In the genomic region with DNA sequence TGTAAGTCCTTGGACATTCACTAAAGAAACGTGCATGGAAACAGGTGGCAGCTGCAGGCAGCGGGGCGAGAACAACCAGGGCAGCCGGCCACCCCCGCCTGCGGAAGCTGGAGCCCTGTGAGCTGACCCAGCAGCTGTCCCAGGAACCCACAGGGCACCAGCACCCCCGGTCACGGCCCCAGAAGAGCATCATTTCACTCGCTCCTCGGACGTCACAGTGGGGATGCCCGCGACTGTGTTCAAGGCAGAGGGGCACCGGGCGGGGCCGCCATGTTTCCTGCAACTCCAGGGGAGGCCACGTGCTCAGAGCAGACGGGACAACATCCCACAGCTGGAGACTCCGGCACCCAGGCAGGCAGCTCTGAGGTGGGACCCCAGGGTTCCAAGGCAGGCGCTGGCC, we compare ENCODE assay signal across 31 cellular contexts. TPM values are rescaled to one million over a fixed set of nuclear protein-coding genes. Genes with fewer than 3 reads are reported as not detected.
"Had no signal": no experiment of that assay in that cellular context is flagged by ENCODE, and none has a peak within 500 bp of the region (broad histone marks: within the 10 kb centered on the region; RNA-seq: fewer than 3 reads in every experiment).

No MANE protein-coding gene starts in this region.

- H3K27ac ChIP-seq: brain microvascular endothelial cell, coronary artery, dorsolateral prefrontal cortex, esophagus muscularis mucosa, foreskin keratinocyte, gastrocnemius medialis had no signal

- H3K4me3 ChIP-seq: coronary artery, dorsolateral prefrontal cortex, esophagus muscularis mucosa, gastrocnemius medialis had no signal

- H3K27ac Mint-ChIP-seq: activated CD4-positive, alpha-beta memory T cell treated with anti-CD3 and anti-CD28 coated beads for 36 hours; activated CD4-positive, alpha-beta T cell treated with anti-CD3 and anti-CD28 coated beads for 36 hours; activated CD4-positive, alpha-beta T cell treated with anti-CD3 and anti-CD28 coated beads, Interleukin-2, amount 10 ng/mL, durations not matched to agents 24 days and 14 days; activated CD8-positive, alpha-beta memory T cell treated with anti-CD3 and anti-CD28 coated beads, Interleukin-2, amount 10 ng/mL, durations not matched to agents 7 days and 5 days; activated CD8-positive, alpha-beta T cell treated with anti-CD3 and anti-CD28 coated beads, Interleukin-2, amount 10 ng/mL, durations not matched to agents 7 days and 5 days; activated naive CD8-positive, alpha-beta T cell; activated T-helper 17 cell treated with anti-CD3 and anti-CD28 coated beads, Interleukin-2, amount 50 U/mL, for 72 hours; dendritic cell treated with granulocyte-macrophage colony-stimulating factor and Interleukin-4, amounts not matched to agents 40 ng/mL and 50 ng/mL, for 4 days had no signal

- H3K27me3 Mint-ChIP-seq: activated CD4-positive, alpha-beta memory T cell treated with anti-CD3 and anti-CD28 coated beads for 36 hours; activated CD4-positive, alpha-beta T cell treated with anti-CD3 and anti-CD28 coated beads for 36 hours; activated CD4-positive, alpha-beta T cell treated with anti-CD3 and anti-CD28 coated beads, Interleukin-2, amount 10 ng/mL, durations not matched to agents 24 days and 14 days; activated CD8-positive, alpha-beta memory T cell treated with anti-CD3 and anti-CD28 coated beads, Interleukin-2, amount 10 ng/mL, durations not matched to agents 7 days and 5 days; activated naive CD8-positive, alpha-beta T cell; activated T-helper 17 cell treated with anti-CD3 and anti-CD28 coated beads, Interleukin-2, amount 50 U/mL, for 72 hours; central memory CD8-positive, alpha-beta T cell; dendritic cell treated with granulocyte-macrophage colony-stimulating factor and Interleukin-4, amounts not matched to agents 40 ng/mL and 50 ng/mL, for 4 days; effector memory CD8-positive, alpha-beta T cell had no signal

- H3K9me3 Mint-ChIP-seq: activated CD4-positive, alpha-beta memory T cell treated with anti-CD3 and anti-CD28 coated beads for 36 hours; activated T-helper 17 cell treated with anti-CD3 and anti-CD28 coated beads, Interleukin-2, amount 50 U/mL, for 72 hours; central memory CD8-positive, alpha-beta T cell; effector memory CD8-positive, alpha-beta T cell had no signal

- ATAC-seq: activated CD4-positive, alpha-beta T cell treated with anti-CD3 and anti-CD28 coated beads for 36 hours; activated CD8-positive, alpha-beta memory T cell treated with anti-CD3 and anti-CD28 coated beads, Interleukin-2, amount 10 ng/mL, durations not matched to agents 7 days and 5 days; activated CD8-positive, alpha-beta T cell treated with anti-CD3 and anti-CD28 coated beads, Interleukin-2, amount 10 ng/mL, durations not matched to agents 7 days and 5 days; activated T-helper 17 cell treated with anti-CD3 and anti-CD28 coated beads, Interleukin-2, amount 50 U/mL, for 72 hours; effector memory CD8-positive, alpha-beta T cell; foreskin keratinocyte; gastrocnemius medialis had no signal

- H3K9me3 ChIP-seq: esophagus muscularis mucosa, gastrocnemius medialis had no signal

- H3K4me1 Mint-ChIP-seq: activated CD8-positive, alpha-beta memory T cell treated with anti-CD3 and anti-CD28 coated beads, Interleukin-2, amount 10 ng/mL, durations not matched to agents 7 days and 5 days had no signal

- H3K4me1 ChIP-seq: esophagus muscularis mucosa, gastrocnemius medialis had no signal

- DNase-seq: activated CD4-positive, alpha-beta memory T cell treated with anti-CD3 and anti-CD28 coated beads for 36 hours; activated CD4-positive, alpha-beta T cell treated with anti-CD3 and anti-CD28 coated beads for 36 hours; activated CD4-positive, alpha-beta T cell treated with anti-CD3 and anti-CD28 coated beads, Interleukin-2, amount 10 ng/mL, durations not matched to agents 24 days and 14 days; activated CD4-positive, CD25-positive, alpha-beta regulatory T cell; activated CD4-positive, CD25-positive, alpha-beta regulatory T cell treated with anti-CD3 and anti-CD28 coated beads, Interleukin-2, amount 50 U/mL, for 72 hours; activated CD8-positive, alpha-beta memory T cell treated with anti-CD3 and anti-CD28 coated beads, Interleukin-2, amount 10 ng/mL, durations not matched to agents 7 days and 5 days; activated CD8-positive, alpha-beta memory T cell treated with anti-CD3 and anti-CD28 coated beads, Interleukin-2, amount 50 U/mL, for 4 hours; activated CD8-positive, alpha-beta T cell treated with anti-CD3 and anti-CD28 coated beads, Interleukin-2, amount 10 ng/mL, durations not matched to agents 7 days and 5 days; activated effector memory CD4-positive, alpha-beta T cell treated with Interleukin-2 at 50 U/mL for 16 hours; activated gamma-delta T cell treated with Interleukin-2 at 50 U/mL for 16 hours; activated naive CD4-positive, alpha-beta T cell treated with anti-CD3 and anti-CD28 coated beads, Interleukin-2, amount 50 U/mL, for 16 hours; activated naive CD4-positive, alpha-beta T cell treated with Interleukin-2 at 50 U/mL for 16 hours; activated T-cell treated with anti-CD3 and anti-CD28 coated beads, Interleukin-2, amount 50 U/mL, for 1 hour; amniotic stem cell; anterior cingulate cortex; brain microvascular endothelial cell; dorsolateral prefrontal cortex; effector memory CD8-positive, alpha-beta T cell; erythroblast; foreskin keratinocyte; gastrocnemius medialis; glutamatergic neuron; T-helper 2 cell had no signal

- FAIRE-seq: astrocyte, bronchial epithelial cell had no signal

- H3K4me3 Mint-ChIP-seq: activated CD4-positive, alpha-beta memory T cell treated with anti-CD3 and anti-CD28 coated beads for 36 hours; activated CD4-positive, alpha-beta T cell treated with anti-CD3 and anti-CD28 coated beads for 36 hours; activated CD4-positive, alpha-beta T cell treated with anti-CD3 and anti-CD28 coated beads, Interleukin-2, amount 10 ng/mL, durations not matched to agents 24 days and 14 days; activated CD8-positive, alpha-beta memory T cell treated with anti-CD3 and anti-CD28 coated beads, Interleukin-2, amount 10 ng/mL, durations not matched to agents 7 days and 5 days; activated CD8-positive, alpha-beta T cell treated with anti-CD3 and anti-CD28 coated beads, Interleukin-2, amount 10 ng/mL, durations not matched to agents 7 days and 5 days; activated naive CD8-positive, alpha-beta T cell; activated T-helper 17 cell treated with anti-CD3 and anti-CD28 coated beads, Interleukin-2, amount 50 U/mL, for 72 hours; central memory CD8-positive, alpha-beta T cell; dendritic cell treated with granulocyte-macrophage colony-stimulating factor and Interleukin-4, amounts not matched to agents 40 ng/mL and 50 ng/mL, for 4 days; effector memory CD8-positive, alpha-beta T cell had no signal

- H3K27me3 ChIP-seq: brain microvascular endothelial cell, dorsolateral prefrontal cortex, esophagus muscularis mucosa, foreskin keratinocyte, gastrocnemius medialis had no signal

RNA-seq across cellular contexts. Expression of gene CPLX1, which starts 45.0 kb away (rescaled TPM):
- total RNA-seq: bronchial epithelial cell had no signal
